In the genomic region with DNA sequence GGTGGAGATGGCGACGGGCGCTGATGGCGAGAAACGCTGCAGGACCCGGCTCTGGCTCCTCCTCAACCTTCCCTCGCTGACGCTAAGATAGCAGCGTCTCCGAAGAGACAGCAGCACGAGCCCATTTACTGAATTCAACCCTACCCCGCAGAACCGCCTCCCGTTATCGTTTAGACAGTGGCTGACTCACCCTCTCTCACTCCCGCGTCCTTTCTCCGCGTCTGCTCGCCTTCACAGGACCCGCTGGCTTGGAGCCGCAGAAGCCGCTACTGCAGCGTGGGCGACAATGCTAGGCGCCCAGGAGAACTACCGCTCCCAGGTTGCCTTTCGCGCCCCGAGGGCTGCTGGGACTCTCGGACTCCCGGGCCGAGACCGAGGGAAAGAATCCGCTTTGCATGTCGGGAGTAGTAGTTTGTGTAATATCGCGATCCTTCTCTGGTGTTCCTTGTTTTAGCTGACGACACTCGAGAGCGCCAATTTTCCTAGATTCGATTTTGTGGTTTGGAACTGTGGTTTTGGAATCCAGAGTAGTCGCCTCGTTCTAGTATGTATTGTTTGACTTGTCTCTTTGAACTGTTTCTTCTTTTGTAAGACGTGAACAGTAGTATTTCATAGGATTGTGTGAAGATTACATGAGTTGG, we compare ENCODE assay signal across 1 cellular context.
TF ChIP-seq lines count a peak whose summit lies in the region.

Gene KBTBD6 (minus strand): TSS at position 291 of the 641 bp plus-strand sequence. CDS start 291 bp downstream, outside the sequence.

TF ChIP-seq in K562, 482 proteins besides CTCF, POLR2A, EP300 and RAD21 (continued from another document and continues in another):
- TF ChIP-seq BCLAF1 (IDR thresholded peaks at IDR 0.05; ENCODE audit: borderline replicate concordance in 1 of 2, control insufficient read depth in 1 of 2, low read depth in 2 of 2, low read length in 1 of 2), result 0 out of 4 replicates have a peak, but pooled peaks of 1 of the 2 experiments have one; percentile 51
- TF ChIP-seq ETS2 (tag; IDR thresholded peaks at IDR 0.05; ENCODE audit: borderline replicate concordance, poor library complexity, severe bottlenecking), result no peak
- TF ChIP-seq NEUROD1 (IDR thresholded peaks at IDR 0.05; ENCODE audit: borderline replicate concordance, low read depth, low read length, partially characterized antibody), result no peak
- 0 out of 2 replicates have a peak, but pooled peaks have one; percentile 29 for TF ChIP-seq TRIM28 (IDR thresholded peaks at IDR 0.05)
- TF ChIP-seq, protein P1, sequence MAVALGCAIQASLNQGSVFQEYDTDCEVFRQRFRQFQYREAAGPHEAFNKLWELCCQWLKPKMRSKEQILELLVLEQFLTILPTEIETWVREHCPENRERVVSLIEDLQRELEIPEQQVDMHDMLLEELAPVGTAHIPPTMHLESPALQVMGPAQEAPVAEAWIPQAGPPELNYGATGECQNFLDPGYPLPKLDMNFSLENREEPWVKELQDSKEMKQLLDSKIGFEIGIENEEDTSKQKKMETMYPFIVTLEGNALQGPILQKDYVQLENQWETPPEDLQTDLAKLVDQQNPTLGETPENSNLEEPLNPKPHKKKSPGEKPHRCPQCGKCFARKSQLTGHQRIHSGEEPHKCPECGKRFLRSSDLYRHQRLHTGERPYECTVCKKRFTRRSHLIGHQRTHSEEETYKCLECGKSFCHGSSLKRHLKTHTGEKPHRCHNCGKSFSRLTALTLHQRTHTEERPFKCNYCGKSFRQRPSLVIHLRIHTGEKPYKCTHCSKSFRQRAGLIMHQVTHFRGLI (CRISPR knock-in tag; IDR thresholded peaks at IDR 0.05), result no peak
- 0 out of 2 replicates have a peak, but pooled peaks have one; percentile 23 for TF ChIP-seq PHF21A (IDR thresholded peaks at IDR 0.05; ENCODE audit: borderline replicate concordance, low read depth)
- peak; percentile 100 for TF ChIP-seq HCFC1 (IDR thresholded peaks at IDR 0.05; ENCODE audit: low read depth, low read length)
- peak; percentile 80 for TF ChIP-seq C11orf30 (IDR thresholded peaks at IDR 0.05; ENCODE audit: low read depth)
- TF ChIP-seq MAFG (tag; conservative IDR thresholded peaks at IDR 0.05), result 0 out of 2 replicates have a peak, but pooled peaks have one; percentile 25
- TF ChIP-seq, protein P2, sequence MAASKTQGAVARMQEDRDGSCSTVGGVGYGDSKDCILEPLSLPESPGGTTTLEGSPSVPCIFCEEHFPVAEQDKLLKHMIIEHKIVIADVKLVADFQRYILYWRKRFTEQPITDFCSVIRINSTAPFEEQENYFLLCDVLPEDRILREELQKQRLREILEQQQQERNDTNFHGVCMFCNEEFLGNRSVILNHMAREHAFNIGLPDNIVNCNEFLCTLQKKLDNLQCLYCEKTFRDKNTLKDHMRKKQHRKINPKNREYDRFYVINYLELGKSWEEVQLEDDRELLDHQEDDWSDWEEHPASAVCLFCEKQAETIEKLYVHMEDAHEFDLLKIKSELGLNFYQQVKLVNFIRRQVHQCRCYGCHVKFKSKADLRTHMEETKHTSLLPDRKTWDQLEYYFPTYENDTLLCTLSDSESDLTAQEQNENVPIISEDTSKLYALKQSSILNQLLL (CRISPR knock-in tag; IDR thresholded peaks at IDR 0.05; ENCODE audit: borderline replicate concordance), result no peak
- peak; percentile 62; the same call in 1 of the 2 replicates for TF ChIP-seq ZNF175 (CRISPR knock-in tag; IDR thresholded peaks at IDR 0.05; ENCODE audit: low read depth)
- TF ChIP-seq L3MBTL2 (IDR thresholded peaks at IDR 0.05), result peak; percentile 86
- peak; percentile 96 for TF ChIP-seq CREM (IDR thresholded peaks at IDR 0.05; ENCODE audit: low read depth)
- peak in 1 of 3 experiments; percentile 71; a peak in 2 of 6 replicates for TF ChIP-seq ZBTB11 (CRISPR knock-in tag; IDR thresholded peaks at IDR 0.05)
- 0 out of 2 replicates have a peak, but pooled peaks have one; percentile 7 for TF ChIP-seq STAT5A (IDR thresholded peaks at IDR 0.05; ENCODE audit: borderline replicate concordance, low read length)
- no peak for TF ChIP-seq PTBP1 (IDR thresholded peaks at IDR 0.05; ENCODE audit: low read depth, low read length)
- TF ChIP-seq POLR2G (IDR thresholded peaks at IDR 0.05; ENCODE audit: low read depth, low read length), result peak; percentile 79
- TF ChIP-seq PML (IDR thresholded peaks at IDR 0.05; ENCODE audit: low read length), result 0 out of 2 replicates have a peak, but pooled peaks have one; percentile 39
- peak in 2 of 3 experiments; percentile 25 to 44 for TF ChIP-seq YY1 (IDR thresholded peaks at IDR 0.05; ENCODE audit: borderline replicate concordance in 1 of 3, control insufficient read depth in 1 of 3, extremely low read depth in 1 of 3, insufficient read depth in 3 of 3, insufficient read length in 1 of 3, insufficient replicate concordance in 2 of 3, low read depth in 1 of 3, low read length in 2 of 3)
- TF ChIP-seq KLF16 (IDR thresholded peaks at IDR 0.05), result no peak
- no peak for TF ChIP-seq ZNF778 (CRISPR knock-in tag; IDR thresholded peaks at IDR 0.05)
- no peak for TF ChIP-seq CGGBP1 (CRISPR knock-in tag; IDR thresholded peaks at IDR 0.05)
- TF ChIP-seq EGR1 (conservative IDR thresholded peaks at IDR 0.05), result peak; percentile 98
- peak; percentile 43; the same call in 1 of the 2 replicates for TF ChIP-seq BCOR (IDR thresholded peaks at IDR 0.05)
- peak; percentile 70 for TF ChIP-seq TBP (optimal IDR thresholded peaks at IDR 0.05; ENCODE audit: low read depth, low read length)
- peak; percentile 78; the same call in 1 of the 2 replicates for TF ChIP-seq ZNF197 (CRISPR knock-in tag; IDR thresholded peaks at IDR 0.05; ENCODE audit: low read depth)
- peak; percentile 41; the same call in 1 of the 2 replicates for TF ChIP-seq SIN3B (IDR thresholded peaks at IDR 0.05; ENCODE audit: low read depth)
- peak; percentile 52; the same call in 1 of the 2 replicates for TF ChIP-seq SP1 (CRISPR knock-in tag; IDR thresholded peaks at IDR 0.05)
- peak; percentile 68 for TF ChIP-seq DIDO1 (tag; IDR thresholded peaks at IDR 0.05; ENCODE audit: low read depth)
- TF ChIP-seq MXI1 (IDR thresholded peaks at IDR 0.05; ENCODE audit: low read depth, low read length), result no peak; the same call in 1 of the 2 replicates
- TF ChIP-seq, protein P3, sequence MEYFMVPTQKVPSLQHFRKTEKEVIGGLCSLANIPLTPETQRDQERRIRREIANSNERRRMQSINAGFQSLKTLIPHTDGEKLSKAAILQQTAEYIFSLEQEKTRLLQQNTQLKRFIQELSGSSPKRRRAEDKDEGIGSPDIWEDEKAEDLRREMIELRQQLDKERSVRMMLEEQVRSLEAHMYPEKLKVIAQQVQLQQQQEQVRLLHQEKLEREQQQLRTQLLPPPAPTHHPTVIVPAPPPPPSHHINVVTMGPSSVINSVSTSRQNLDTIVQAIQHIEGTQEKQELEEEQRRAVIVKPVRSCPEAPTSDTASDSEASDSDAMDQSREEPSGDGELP (CRISPR knock-in tag; IDR thresholded peaks at IDR 0.05; ENCODE audit: borderline replicate concordance), result peak; percentile 78; the same call in 1 of the 2 replicates
- peak; percentile 70 for TF ChIP-seq RBBP5 (IDR thresholded peaks at IDR 0.05; ENCODE audit: borderline replicate concordance, insufficient read depth, low read length, poor library complexity, severe bottlenecking)
- TF ChIP-seq, protein P4, sequence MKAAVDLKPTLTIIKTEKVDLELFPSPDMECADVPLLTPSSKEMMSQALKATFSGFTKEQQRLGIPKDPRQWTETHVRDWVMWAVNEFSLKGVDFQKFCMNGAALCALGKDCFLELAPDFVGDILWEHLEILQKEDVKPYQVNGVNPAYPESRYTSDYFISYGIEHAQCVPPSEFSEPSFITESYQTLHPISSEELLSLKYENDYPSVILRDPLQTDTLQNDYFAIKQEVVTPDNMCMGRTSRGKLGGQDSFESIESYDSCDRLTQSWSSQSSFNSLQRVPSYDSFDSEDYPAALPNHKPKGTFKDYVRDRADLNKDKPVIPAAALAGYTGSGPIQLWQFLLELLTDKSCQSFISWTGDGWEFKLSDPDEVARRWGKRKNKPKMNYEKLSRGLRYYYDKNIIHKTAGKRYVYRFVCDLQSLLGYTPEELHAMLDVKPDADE (conservative IDR thresholded peaks at IDR 0.05; ENCODE audit: control insufficient read depth, low read depth, low read length), result peak; percentile 98
- TF ChIP-seq BHLHE40 (IDR thresholded peaks at IDR 0.05; ENCODE audit: low read length), result peak; percentile 70
- TF ChIP-seq KDM5B (IDR thresholded peaks at IDR 0.05; ENCODE audit: insufficient replicate concordance, low read depth, low read length), result peak; percentile 43
- no peak for TF ChIP-seq HES1 (IDR thresholded peaks at IDR 0.05; ENCODE audit: low read depth)
- 0 out of 2 replicates have a peak, but pooled peaks have one; percentile 20 for TF ChIP-seq ARID3A (IDR thresholded peaks at IDR 0.05; ENCODE audit: borderline replicate concordance, low read depth, low read length)
- peak; percentile 49 for TF ChIP-seq TAF9B (IDR thresholded peaks at IDR 0.05; ENCODE audit: partially characterized antibody)
